In genomic region chr4:101135371-101136010, GRCh38 we compare ENCODE assay signal across 12 cellular contexts.
A peak's percentile ranks its signal among the peaks of the same experiment; 100 is the strongest.
DNase-seq lines count a peak whose midpoint lies in the region; ATAC-seq, FAIRE-seq and TF ChIP-seq lines count a peak whose summit lies in the region.
"Had no signal": no experiment of that assay in that cellular context is flagged by ENCODE, and none has a peak within 500 bp of the region (broad histone marks: within the 10 kb centered on the region; RNA-seq: fewer than 3 reads in every experiment).

No MANE protein-coding gene starts in this region.

- H3K9me3 ChIP-seq in A549 (no peaks in the 10 kb centered on the region), ovary (no peaks in the 10 kb centered on the region)
- H3K9me3 ChIP-seq: tibial artery had no signal

- FAIRE-seq in A549 (lab: Jason Lieb, UNC) = no peak
- FAIRE-seq: H54 had no signal

- DNase-seq in A549 (ENCODE audit: low read depth in 1 of 2, low spot score in 1 of 2) (no peak), ovary (no peak), HEK293T (ENCODE audit: extremely low spot score) (no peak), T-helper 9 cell (no peak)
- DNase-seq: midbrain, NCI-H1092, tibial artery had no signal

- no peaks in the 10 kb centered on the region for H3K27me3 Mint-ChIP-seq in activated T-helper 17 cell treated with anti-CD3 and anti-CD28 coated beads, Interleukin-2, amount 50 U/mL, for 72 hours

- WGBS in A549 (ENCODE audit: missing lambda C conversion rate) = 81% methylated on average over 3 of the region's 3 CpGs
- WGBS in ovary, 3 donors = 62 to 66% (median 65%) methylated on average over 3 of the region's 3 CpGs

- intact Hi-C loops in ovary (cut with DNase I) = no loop called here

- ATAC-seq in A549 (no peak), GM18867 (IDR thresholded peaks at IDR 0.05; ENCODE audit: unreplicated experiment) (peak; percentile 85), HG03025 (IDR thresholded peaks at IDR 0.05; ENCODE audit: low FRiP score, unreplicated experiment) (peak; percentile 69), HG02852 (IDR thresholded peaks at IDR 0.05; ENCODE audit: unreplicated experiment) (no peak)
- no peak for ATAC-seq in activated T-helper 17 cell treated with anti-CD3 and anti-CD28 coated beads, Interleukin-2, amount 50 U/mL, for 72 hours (replicated peaks)

- peak overlapping the region; percentile 37; the same call in 2 of the 3 replicates for H3K4me2 ChIP-seq in A549

- peaks cover 3% of the 10 kb centered on the region for H3K9me3 Mint-ChIP-seq in activated T-helper 17 cell treated with anti-CD3 and anti-CD28 coated beads, Interleukin-2, amount 50 U/mL, for 72 hours

- no peaks in the 10 kb centered on the region for H3K27me3 ChIP-seq in ovary
- H3K27me3 ChIP-seq: tibial artery had no signal

- H3K4me1 Mint-ChIP-seq in activated T-helper 17 cell treated with anti-CD3 and anti-CD28 coated beads, Interleukin-2, amount 50 U/mL, for 72 hours = peaks cover 14% of the 10 kb centered on the region

- no peak overlapping the region for H3K27ac ChIP-seq in A549
- H3K27ac ChIP-seq in ovary = no peak overlapping the region
- H3K27ac ChIP-seq: tibial artery had no signal

- POLR2A ChIA-PET in A549 (lab: Yijun Ruan, JAX) (interaction anchor here (0.6 kb wide), 1 partner anchor 158 kb away, joined by 4 read pairs; no protein-coding TSS in a partner anchor), HEK293T (lab: Yijun Ruan, JAX) (no interaction called here)

- H3K4me3 ChIP-seq in A549 = no peak overlapping the region
- no peak overlapping the region for H3K4me3 ChIP-seq in ovary
- H3K4me3 ChIP-seq: tibial artery had no signal

- TF ChIP-seq CTCF in A549 (IDR thresholded peaks at IDR 0.05) (no peak), ovary (IDR thresholded peaks at IDR 0.05) (no peak)

- no peak for TF ChIP-seq RAD21 in A549 (conservative IDR thresholded peaks at IDR 0.05 in 1 of 2, IDR thresholded peaks at IDR 0.05 in 1 of 2)

- TF ChIP-seq EP300 in A549 (IDR thresholded peaks at IDR 0.05) (no peak), ovary (IDR thresholded peaks at IDR 0.05) (no peak)

- peak overlapping the region; percentile 61 for H3K4me3 Mint-ChIP-seq in activated T-helper 17 cell treated with anti-CD3 and anti-CD28 coated beads, Interleukin-2, amount 50 U/mL, for 72 hours

- no peaks in the 10 kb centered on the region for H3K36me3 Mint-ChIP-seq in activated T-helper 17 cell treated with anti-CD3 and anti-CD28 coated beads, Interleukin-2, amount 50 U/mL, for 72 hours (ENCODE audit: low read depth)

- CTCF ChIA-PET in A549 (lab: Yijun Ruan, JAX) (interaction anchor here (1.1 kb wide), 1 partner anchor 40 kb away, joined by 4 read pairs; no protein-coding TSS in a partner anchor), HEK293T (lab: Yijun Ruan, JAX) (no interaction called here)

- H3K27ac Mint-ChIP-seq in activated T-helper 17 cell treated with anti-CD3 and anti-CD28 coated beads, Interleukin-2, amount 50 U/mL, for 72 hours = peak overlapping the region; percentile 73

- H3K36me3 ChIP-seq in ovary = no peaks in the 10 kb centered on the region
- H3K36me3 ChIP-seq: tibial artery had no signal

- peaks cover 21% of the 10 kb centered on the region for H3K4me1 ChIP-seq in A549
- H3K4me1 ChIP-seq in ovary (ENCODE audit: insufficient read depth) = no peaks in the 10 kb centered on the region

- no peak for TF ChIP-seq POLR2A in A549 (IDR thresholded peaks at IDR 0.05; ENCODE audit: low read length)
- TF ChIP-seq POLR2A in ovary (IDR thresholded peaks at IDR 0.05) = no peak

TF ChIP-seq in A549, 52 proteins besides CTCF, POLR2A, EP300 and RAD21:
- TF ChIP-seq REST (IDR thresholded peaks at IDR 0.05) = no peak

TF ChIP-seq in HEK293T, 16 proteins besides CTCF, POLR2A, EP300 and RAD21:
- TF ChIP-seq ELF4 (IDR thresholded peaks at IDR 0.05) (no peak), LEF1 (IDR thresholded peaks at IDR 0.05; ENCODE audit: borderline replicate concordance) (no peak)

Comparison
In these comparisons a context has a peak if more than half of its experiments do, and no peak if none do; other contexts are left out.
1. ATAC-seq: peak in GM18867 (single experiment) and HG03025 (single experiment); none in A549 (0 of 2), activated T-helper 17 cell treated with anti-CD3 and anti-CD28 coated beads, Interleukin-2, amount 50 U/mL, for 72 hours (single experiment) and HG02852 (single experiment).